In the genomic region with DNA sequence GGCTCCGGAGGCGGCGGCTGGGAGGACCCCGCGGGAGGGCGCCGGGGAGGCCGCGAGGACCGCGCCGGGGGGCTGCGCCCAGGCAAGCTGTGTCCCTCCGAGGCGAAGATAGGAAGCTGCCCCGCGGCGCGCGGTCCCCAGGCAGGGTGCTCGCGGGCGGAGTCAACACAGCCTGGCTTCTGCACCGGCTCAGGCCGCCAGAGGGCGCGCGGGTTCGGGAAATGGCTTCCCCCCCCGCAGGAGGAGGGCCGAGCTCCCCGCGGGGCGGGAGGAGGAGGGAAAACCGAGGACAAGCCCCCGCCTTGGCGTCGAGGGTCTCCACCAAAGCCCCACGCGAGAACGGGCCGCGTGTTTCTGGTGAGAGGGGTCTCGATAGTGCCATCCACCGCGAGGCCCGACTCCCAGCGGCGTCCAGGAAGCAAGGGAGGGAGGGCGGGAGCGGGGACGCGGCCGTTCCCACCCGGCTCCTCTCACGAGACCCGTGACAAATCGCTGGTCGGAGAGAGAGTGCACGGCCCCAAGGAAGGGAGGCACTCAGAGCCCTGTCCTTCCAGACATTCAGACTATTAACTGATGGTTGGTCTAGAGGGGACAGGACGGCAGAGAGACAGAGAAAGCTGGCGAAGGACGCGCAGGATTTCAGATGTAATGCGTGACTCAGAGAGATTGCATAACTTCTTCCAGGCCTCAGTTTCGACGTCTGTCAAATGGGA, we compare ENCODE assay signal across 1 cellular context.
A peak's percentile ranks its signal among the peaks of the same experiment; 100 is the strongest.
TF ChIP-seq lines count a peak whose summit lies in the region.

No MANE protein-coding gene starts in this region.

TF ChIP-seq in HepG2, 621 proteins besides CTCF, POLR2A, EP300 and RAD21 (continued from another document and continues in another):
- TF ChIP-seq PBX3 (CRISPR knock-in tag; IDR thresholded peaks at IDR 0.05; ENCODE audit: borderline replicate concordance) (no peak), TBL1XR1 (IDR thresholded peaks at IDR 0.05; ENCODE audit: borderline replicate concordance, low read length, partially characterized antibody) (no peak), POLR2G (IDR thresholded peaks at IDR 0.05; ENCODE audit: low read depth, low read length) (no peak), GATAD2A (CRISPR knock-in tag; IDR thresholded peaks at IDR 0.05) (peak; percentile 71), U2AF2 (IDR thresholded peaks at IDR 0.05; ENCODE audit: low read depth, low read length) (no peak), ZNF333 (CRISPR knock-in tag; IDR thresholded peaks at IDR 0.05; ENCODE audit: borderline replicate concordance) (0 out of 2 replicates have a peak, but pooled peaks have one; percentile 46), ZNF441 (CRISPR knock-in tag; IDR thresholded peaks at IDR 0.05; ENCODE audit: borderline replicate concordance) (no peak), ZNF652 (CRISPR knock-in tag; IDR thresholded peaks at IDR 0.05; ENCODE audit: borderline replicate concordance, low read depth) (no peak; the same call in 1 of the 2 replicates), MNT (IDR thresholded peaks at IDR 0.05) (no peak), ZC3H4 (CRISPR knock-in tag; IDR thresholded peaks at IDR 0.05; ENCODE audit: borderline replicate concordance) (no peak), SNAPC2 (CRISPR knock-in tag; IDR thresholded peaks at IDR 0.05) (no peak), CENPT (CRISPR knock-in tag; IDR thresholded peaks at IDR 0.05; ENCODE audit: low read depth) (no peak), ZNF550 (CRISPR knock-in tag; IDR thresholded peaks at IDR 0.05; ENCODE audit: borderline replicate concordance) (no peak), ZNF512B (CRISPR knock-in tag; IDR thresholded peaks at IDR 0.05; ENCODE audit: borderline replicate concordance) (peak; percentile 50; the same call in 1 of the 2 replicates), E2F1 (CRISPR knock-in tag; IDR thresholded peaks at IDR 0.05) (no peak), TRIM24 (CRISPR knock-in tag; IDR thresholded peaks at IDR 0.05) (no peak), SRSF4 (IDR thresholded peaks at IDR 0.05; ENCODE audit: low read depth, low read length, poor library complexity, severe bottlenecking) (no peak), NRL (CRISPR knock-in tag; IDR thresholded peaks at IDR 0.05; ENCODE audit: borderline replicate concordance) (no peak), HOXA3 (CRISPR knock-in tag; IDR thresholded peaks at IDR 0.05) (peak; percentile 85), ATF5 (CRISPR knock-in tag; IDR thresholded peaks at IDR 0.05; ENCODE audit: low read depth) (no peak), KAT7 (CRISPR knock-in tag; IDR thresholded peaks at IDR 0.05; ENCODE audit: borderline replicate concordance) (no peak), HOXD1 (CRISPR knock-in tag; IDR thresholded peaks at IDR 0.05) (peak; percentile 78; the same call in 1 of the 2 replicates), TIGD3 (CRISPR knock-in tag; IDR thresholded peaks at IDR 0.05; ENCODE audit: borderline replicate concordance) (no peak), ONECUT2 (CRISPR knock-in tag; IDR thresholded peaks at IDR 0.05) (no peak)
- TF ChIP-seq, protein P1, sequence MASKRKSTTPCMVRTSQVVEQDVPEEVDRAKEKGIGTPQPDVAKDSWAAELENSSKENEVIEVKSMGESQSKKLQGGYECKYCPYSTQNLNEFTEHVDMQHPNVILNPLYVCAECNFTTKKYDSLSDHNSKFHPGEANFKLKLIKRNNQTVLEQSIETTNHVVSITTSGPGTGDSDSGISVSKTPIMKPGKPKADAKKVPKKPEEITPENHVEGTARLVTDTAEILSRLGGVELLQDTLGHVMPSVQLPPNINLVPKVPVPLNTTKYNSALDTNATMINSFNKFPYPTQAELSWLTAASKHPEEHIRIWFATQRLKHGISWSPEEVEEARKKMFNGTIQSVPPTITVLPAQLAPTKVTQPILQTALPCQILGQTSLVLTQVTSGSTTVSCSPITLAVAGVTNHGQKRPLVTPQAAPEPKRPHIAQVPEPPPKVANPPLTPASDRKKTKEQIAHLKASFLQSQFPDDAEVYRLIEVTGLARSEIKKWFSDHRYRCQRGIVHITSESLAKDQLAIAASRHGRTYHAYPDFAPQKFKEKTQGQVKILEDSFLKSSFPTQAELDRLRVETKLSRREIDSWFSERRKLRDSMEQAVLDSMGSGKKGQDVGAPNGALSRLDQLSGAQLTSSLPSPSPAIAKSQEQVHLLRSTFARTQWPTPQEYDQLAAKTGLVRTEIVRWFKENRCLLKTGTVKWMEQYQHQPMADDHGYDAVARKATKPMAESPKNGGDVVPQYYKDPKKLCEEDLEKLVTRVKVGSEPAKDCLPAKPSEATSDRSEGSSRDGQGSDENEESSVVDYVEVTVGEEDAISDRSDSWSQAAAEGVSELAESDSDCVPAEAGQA (IDR thresholded peaks at IDR 0.05; ENCODE audit: low read depth): no peak; the same call in 1 of the 2 replicates
- TF ChIP-seq, protein P1 (CRISPR knock-in tag; IDR thresholded peaks at IDR 0.05; ENCODE audit: borderline replicate concordance): no peak
- TF ChIP-seq, protein P2, sequence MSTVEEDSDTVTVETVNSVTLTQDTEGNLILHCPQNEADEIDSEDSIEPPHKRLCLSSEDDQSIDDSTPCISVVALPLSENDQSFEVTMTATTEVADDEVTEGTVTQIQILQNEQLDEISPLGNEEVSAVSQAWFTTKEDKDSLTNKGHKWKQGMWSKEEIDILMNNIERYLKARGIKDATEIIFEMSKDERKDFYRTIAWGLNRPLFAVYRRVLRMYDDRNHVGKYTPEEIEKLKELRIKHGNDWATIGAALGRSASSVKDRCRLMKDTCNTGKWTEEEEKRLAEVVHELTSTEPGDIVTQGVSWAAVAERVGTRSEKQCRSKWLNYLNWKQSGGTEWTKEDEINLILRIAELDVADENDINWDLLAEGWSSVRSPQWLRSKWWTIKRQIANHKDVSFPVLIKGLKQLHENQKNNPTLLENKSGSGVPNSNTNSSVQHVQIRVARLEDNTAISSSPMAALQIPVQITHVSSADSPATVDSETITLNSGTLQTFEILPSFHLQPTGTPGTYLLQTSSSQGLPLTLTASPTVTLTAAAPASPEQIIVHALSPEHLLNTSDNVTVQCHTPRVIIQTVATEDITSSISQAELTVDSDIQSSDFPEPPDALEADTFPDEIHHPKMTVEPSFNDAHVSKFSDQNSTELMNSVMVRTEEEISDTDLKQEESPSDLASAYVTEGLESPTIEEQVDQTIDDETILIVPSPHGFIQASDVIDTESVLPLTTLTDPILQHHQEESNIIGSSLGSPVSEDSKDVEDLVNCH (CRISPR knock-in tag; IDR thresholded peaks at IDR 0.05): no peak
- TF ChIP-seq, protein P3, sequence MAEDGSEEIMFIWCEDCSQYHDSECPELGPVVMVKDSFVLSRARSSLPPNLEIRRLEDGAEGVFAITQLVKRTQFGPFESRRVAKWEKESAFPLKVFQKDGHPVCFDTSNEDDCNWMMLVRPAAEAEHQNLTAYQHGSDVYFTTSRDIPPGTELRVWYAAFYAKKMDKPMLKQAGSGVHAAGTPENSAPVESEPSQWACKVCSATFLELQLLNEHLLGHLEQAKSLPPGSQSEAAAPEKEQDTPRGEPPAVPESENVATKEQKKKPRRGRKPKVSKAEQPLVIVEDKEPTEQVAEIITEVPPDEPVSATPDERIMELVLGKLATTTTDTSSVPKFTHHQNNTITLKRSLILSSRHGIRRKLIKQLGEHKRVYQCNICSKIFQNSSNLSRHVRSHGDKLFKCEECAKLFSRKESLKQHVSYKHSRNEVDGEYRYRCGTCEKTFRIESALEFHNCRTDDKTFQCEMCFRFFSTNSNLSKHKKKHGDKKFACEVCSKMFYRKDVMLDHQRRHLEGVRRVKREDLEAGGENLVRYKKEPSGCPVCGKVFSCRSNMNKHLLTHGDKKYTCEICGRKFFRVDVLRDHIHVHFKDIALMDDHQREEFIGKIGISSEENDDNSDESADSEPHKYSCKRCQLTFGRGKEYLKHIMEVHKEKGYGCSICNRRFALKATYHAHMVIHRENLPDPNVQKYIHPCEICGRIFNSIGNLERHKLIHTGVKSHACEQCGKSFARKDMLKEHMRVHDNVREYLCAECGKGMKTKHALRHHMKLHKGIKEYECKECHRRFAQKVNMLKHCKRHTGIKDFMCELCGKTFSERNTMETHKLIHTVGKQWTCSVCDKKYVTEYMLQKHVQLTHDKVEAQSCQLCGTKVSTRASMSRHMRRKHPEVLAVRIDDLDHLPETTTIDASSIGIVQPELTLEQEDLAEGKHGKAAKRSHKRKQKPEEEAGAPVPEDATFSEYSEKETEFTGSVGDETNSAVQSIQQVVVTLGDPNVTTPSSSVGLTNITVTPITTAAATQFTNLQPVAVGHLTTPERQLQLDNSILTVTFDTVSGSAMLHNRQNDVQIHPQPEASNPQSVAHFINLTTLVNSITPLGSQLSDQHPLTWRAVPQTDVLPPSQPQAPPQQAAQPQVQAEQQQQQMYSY (CRISPR knock-in tag; IDR thresholded peaks at IDR 0.05): no peak
